Comparison of ENCODE assay signal across 12 cellular contexts in genomic region chr1:153354515-153355193, GRCh38. TPM values are rescaled to one million over a fixed set of nuclear protein-coding genes. Genes with fewer than 3 reads are reported as not detected.
A peak's percentile ranks its signal among the peaks of the same experiment; 100 is the strongest.
DNase-seq lines count a peak whose midpoint lies in the region; ATAC-seq and TF ChIP-seq lines count a peak whose summit lies in the region.
"Had no signal": no experiment of that assay in that cellular context is flagged by ENCODE, and none has a peak within 500 bp of the region (broad histone marks: within the 10 kb centered on the region; RNA-seq: fewer than 3 reads in every experiment).

No MANE protein-coding gene starts in this region.

- no peaks in the 10 kb centered on the region for H3K79me2 ChIP-seq in mammary epithelial cell (ENCODE audit: insufficient read depth, low read length)

- 58% methylated on average over 4 of the region's 8 CpGs for WGBS in mammary epithelial cell (ENCODE audit: low coverage, missing lambda C conversion rate)
- WGBS in esophagus squamous epithelium, 2 donors = 28 to 64% methylated on average over 4 to 8 of the region's 8 CpGs

- no peak overlapping the region for H3K4me2 ChIP-seq in mammary epithelial cell (ENCODE audit: insufficient read depth, low read depth, low read length)

- DNase-seq in MCF 10A (ENCODE audit: unreplicated experiment) (no peak), mammary epithelial cell (no peak), esophagus squamous epithelium (lab: John Stamatoyannopoulos, UW) (no peak), natural killer cell (no peak)
- DNase-seq in activated naive CD4-positive, alpha-beta T cell treated with anti-CD3 and anti-CD28 coated beads for 36 hours = no peak
- no peak for DNase-seq in stimulated activated CD8-positive, alpha-beta memory T cell treated with anti-CD3 and anti-CD28 coated beads, Interleukin-4, amount 100 ng/mL, for 48 hours
- DNase-seq: SIG-M5 had no signal

- H3K9ac ChIP-seq in mammary epithelial cell (ENCODE audit: insufficient read depth, low read length) = no peak overlapping the region

- CTCF ChIA-PET in MCF 10A (lab: Yijun Ruan, JAX) = interaction anchor here (0.7 to 28.2 kb wide), 44 partner anchors 10 to 631 kb away, joined by 3 to 1438 read pairs (median 6); partner anchors contain the start of genes PGLYRP3, RAB13, S100A12 and S100A8
- CTCF ChIA-PET in mammary epithelial cell (lab: Charles Lee; ENCODE audit: low non-redundant PET) = interaction anchor here (2.6 kb wide), 1 partner anchor 140 kb away, joined by 23 read pairs; no protein-coding TSS in a partner anchor
- CTCF ChIA-PET in activated naive CD4-positive, alpha-beta T cell treated with anti-CD3 and anti-CD28 coated beads for 36 hours (lab: Charles Lee) = interaction anchor here (0.9 to 5.7 kb wide), 10 partner anchors 11 to 147 kb away, joined by 3 to 127 read pairs (median 5); no protein-coding TSS in a partner anchor

- H3K36me3 Mint-ChIP-seq in MCF 10A (ENCODE audit: insufficient read depth, unreplicated experiment) (no peaks in the 10 kb centered on the region), natural killer cell (no peaks in the 10 kb centered on the region)
- H3K36me3 Mint-ChIP-seq in activated T-helper 17 cell treated with anti-CD3 and anti-CD28 coated beads, Interleukin-2, amount 50 U/mL, for 72 hours (ENCODE audit: low read depth) = no peaks in the 10 kb centered on the region
- H3K36me3 Mint-ChIP-seq in activated naive CD4-positive, alpha-beta T cell treated with anti-CD3 and anti-CD28 coated beads for 36 hours (ENCODE audit: low read depth) = no peaks in the 10 kb centered on the region

- TF ChIP-seq POLR2A in esophagus squamous epithelium (IDR thresholded peaks at IDR 0.05) = no peak

- no peaks in the 10 kb centered on the region for H3K27me3 ChIP-seq in mammary epithelial cell (ENCODE audit: insufficient read depth, low read length)
- peaks cover 0 to 32% (median 0%) of the 10 kb centered on the region in 4 donors for H3K27me3 ChIP-seq in esophagus squamous epithelium

- no TSS peak for BruUV-seq in MCF 10A (replicated peaks; lab: Mats Ljungman, UMichigan)
- no TSS peak for BruUV-seq in mammary epithelial cell (replicated peaks; lab: Mats Ljungman, UMichigan)

- H3K27ac ChIP-seq in mammary epithelial cell (ENCODE audit: insufficient read depth, low read depth, low read length) (no peak overlapping the region), esophagus squamous epithelium (peak overlapping the region; percentile 22 to 94 (median 58))

- H2AFZ ChIP-seq in mammary epithelial cell (ENCODE audit: low read depth, low read length) = no peak overlapping the region

- H3K4me1 ChIP-seq in mammary epithelial cell (ENCODE audit: insufficient read depth, low read length) (peaks cover 22% of the 10 kb centered on the region), esophagus squamous epithelium (peaks cover 13 to 51% (median 23%) of the 10 kb centered on the region in 3 donors)
- H3K4me1 ChIP-seq: Caco-2 had no signal

- H3K9me3 Mint-ChIP-seq in MCF 10A (ENCODE audit: unreplicated experiment) (no peaks in the 10 kb centered on the region), natural killer cell (no peaks in the 10 kb centered on the region)
- no peaks in the 10 kb centered on the region for H3K9me3 Mint-ChIP-seq in activated T-helper 17 cell treated with anti-CD3 and anti-CD28 coated beads, Interleukin-2, amount 50 U/mL, for 72 hours
- H3K9me3 Mint-ChIP-seq in activated naive CD4-positive, alpha-beta T cell treated with anti-CD3 and anti-CD28 coated beads for 36 hours = no peaks in the 10 kb centered on the region

- POLR2A ChIA-PET in MCF 10A (lab: Yijun Ruan, JAX) = interaction anchor here (0.6 to 4.2 kb wide), 8 partner anchors 12 to 157 kb away, joined by 3 to 24 read pairs (median 4); partner anchors contain the start of gene S100A8

- H3K4me1 Mint-ChIP-seq in MCF 10A (ENCODE audit: insufficient read depth, unreplicated experiment) (peaks cover 29% of the 10 kb centered on the region), natural killer cell (peaks cover 0 to 8% of the 10 kb centered on the region in 2 donors)
- H3K4me1 Mint-ChIP-seq in activated T-helper 17 cell treated with anti-CD3 and anti-CD28 coated beads, Interleukin-2, amount 50 U/mL, for 72 hours = peaks cover 4% of the 10 kb centered on the region
- H3K4me1 Mint-ChIP-seq in activated naive CD4-positive, alpha-beta T cell treated with anti-CD3 and anti-CD28 coated beads for 36 hours (ENCODE audit: low read depth) = peaks cover 18% of the 10 kb centered on the region

- H3K4me3 Mint-ChIP-seq in MCF 10A (ENCODE audit: unreplicated experiment) = no peak overlapping the region
- no peak overlapping the region for H3K4me3 Mint-ChIP-seq in activated T-helper 17 cell treated with anti-CD3 and anti-CD28 coated beads, Interleukin-2, amount 50 U/mL, for 72 hours
- H3K4me3 Mint-ChIP-seq in activated naive CD4-positive, alpha-beta T cell treated with anti-CD3 and anti-CD28 coated beads for 36 hours = no peak overlapping the region
- H3K4me3 Mint-ChIP-seq in natural killer cell = no peak overlapping the region
- H3K4me3 Mint-ChIP-seq: CD14-positive monocyte had no signal

- H3K27me3 Mint-ChIP-seq in MCF 10A (ENCODE audit: insufficient read depth, unreplicated experiment) (peaks cover 18% of the 10 kb centered on the region), natural killer cell (ENCODE audit: low read depth in 2 of 2) (peaks cover 5 to 18% of the 10 kb centered on the region in 2 donors)
- H3K27me3 Mint-ChIP-seq in activated T-helper 17 cell treated with anti-CD3 and anti-CD28 coated beads, Interleukin-2, amount 50 U/mL, for 72 hours = peaks cover 3% of the 10 kb centered on the region
- no peaks in the 10 kb centered on the region for H3K27me3 Mint-ChIP-seq in activated naive CD4-positive, alpha-beta T cell treated with anti-CD3 and anti-CD28 coated beads for 36 hours (ENCODE audit: low read depth)

- H3K36me3 ChIP-seq in mammary epithelial cell (ENCODE audit: insufficient read depth, low read length) (no peaks in the 10 kb centered on the region), esophagus squamous epithelium (no peaks in the 10 kb centered on the region)

- peak; percentile 31 for ATAC-seq in activated T-helper 17 cell treated with anti-CD3 and anti-CD28 coated beads, Interleukin-2, amount 50 U/mL, for 72 hours (replicated peaks)
- ATAC-seq in GM18511 (IDR thresholded peaks at IDR 0.05; ENCODE audit: unreplicated experiment) (no peak), natural killer cell (no peak)

- H3K4me3 ChIP-seq in mammary epithelial cell (replicated peaks in 1 of 3; ENCODE audit: insufficient read depth in 1 of 3, low read depth in 2 of 3, low read length in 3 of 3) (no peak overlapping the region), esophagus squamous epithelium (no peak overlapping the region)

- H3K9me3 ChIP-seq in mammary epithelial cell (replicated peaks; ENCODE audit: insufficient read depth, low read length) = no peaks in the 10 kb centered on the region
- no peaks in the 10 kb centered on the region for H3K9me3 ChIP-seq in esophagus squamous epithelium
- H3K9me3 ChIP-seq: Caco-2 had no signal

- in situ Hi-C loops in mammary epithelial cell (cut with MboI; ENCODE audit: low sequenced_read_pairs in 2 of 2) = loop anchor here (5.0 to 10.0 kb wide), 3 partner anchors 50 to 148 kb away; no protein-coding TSS in a partner anchor

- TF ChIP-seq CTCF in MCF 10A (IDR thresholded peaks at IDR 0.05; ENCODE audit: unreplicated experiment) (peak; percentile 15), mammary epithelial cell (conservative IDR thresholded peaks at IDR 0.05 in 1 of 2, IDR thresholded peaks at IDR 0.05 in 1 of 2; ENCODE audit: extremely low read depth in 1 of 2, insufficient read depth in 1 of 2, low read depth in 1 of 2, low read length in 2 of 2) (peak in 1 of 2 donors; percentile 23), esophagus squamous epithelium (IDR thresholded peaks at IDR 0.05) (no peak), natural killer cell (IDR thresholded peaks at IDR 0.05) (no peak)

- no peaks in the 10 kb centered on the region for H4K20me1 ChIP-seq in mammary epithelial cell (ENCODE audit: insufficient read depth, low read length)

- intact Hi-C loops in MCF 10A (cut with micrococcal nuclease) = loop anchor here (1.0 kb wide), 1 partner anchor 50 kb away; no protein-coding TSS in a partner anchor
- intact Hi-C loops in mammary epithelial cell (cut with micrococcal nuclease) = loop anchor here (1.0 to 10.0 kb wide), 7 partner anchors 37 to 630 kb away; partner anchors contain the start of genes ILF2, RAB13, S100A1 and S100A13
- intact Hi-C loops in esophagus squamous epithelium (cut with DNase I) = loop anchor here (5.0 kb wide), 1 partner anchor 138 kb away; no protein-coding TSS in a partner anchor
- intact Hi-C loops in activated naive CD4-positive, alpha-beta T cell treated with anti-CD3 and anti-CD28 coated beads for 36 hours (cut with micrococcal nuclease) = loop anchor here (1.0 to 10.0 kb wide), 2 partner anchors 50 to 420 kb away; partner anchors contain the start of gene SLC27A3
- intact Hi-C loops in natural killer cell (cut with micrococcal nuclease) = no loop called here

- dilution Hi-C loops in mammary epithelial cell (cut with HindIII; ENCODE audit: low sequenced_read_pairs) = loop anchor here (5.0 to 10.0 kb wide), 4 partner anchors 53 to 400 kb away; no protein-coding TSS in a partner anchor

- H3K27ac Mint-ChIP-seq in MCF 10A (ENCODE audit: low read depth, unreplicated experiment) (no peak overlapping the region), natural killer cell (no peak overlapping the region)
- H3K27ac Mint-ChIP-seq in activated T-helper 17 cell treated with anti-CD3 and anti-CD28 coated beads, Interleukin-2, amount 50 U/mL, for 72 hours = no peak overlapping the region
- no peak overlapping the region for H3K27ac Mint-ChIP-seq in activated naive CD4-positive, alpha-beta T cell treated with anti-CD3 and anti-CD28 coated beads for 36 hours

RNA-seq across cellular contexts. Expression of gene S100A9, which starts 3.0 kb away (rescaled TPM):
- total RNA-seq in MCF 10A (2022) (86.4 and 126 TPM in 2 replicates), mammary epithelial cell (100 to 1,000 TPM in 1 of 2 donors, 10 to 100 TPM in 1; 95.5 to 606 TPM), esophagus squamous epithelium (over 10,000 TPM; 15,145 to 90,256 (median 57,331) TPM), natural killer cell (100 to 1,000 TPM in 2 of 3 donors, 10 to 100 TPM in 1; 13.1 to 334 (median 116) TPM)
- 694 TPM for polyA plus RNA-seq in mammary epithelial cell
- polyA minus RNA-seq in mammary epithelial cell = 47.9 TPM
- under 1 TPM in 1 of 2 donors, not detected in 1; 0.66 TPM for total RNA-seq in activated T-helper 17 cell treated with anti-CD3 and anti-CD28 coated beads, Interleukin-2, amount 50 U/mL, for 72 hours
- 1 to 10 TPM; 1.7 to 2.6 TPM for total RNA-seq in activated naive CD4-positive, alpha-beta T cell treated with anti-CD3 and anti-CD28 coated beads for 36 hours
- total RNA-seq: A172, Caco-2 had no signal

RNA-seq across cellular contexts. Expression of gene PGLYRP4, which starts 6.0 kb away (rescaled TPM):
- total RNA-seq in MCF 10A (2022) (not detected in 2 replicates), mammary epithelial cell (under 1 TPM; 0.17 to 0.87 TPM), esophagus squamous epithelium (10 to 100 TPM in 1 of 4 donors, 1 to 10 TPM in 3; 4.2 to 15.1 (median 6.9) TPM), natural killer cell (not detected)
- polyA plus RNA-seq in mammary epithelial cell = 0.11 TPM
- not detected for polyA minus RNA-seq in mammary epithelial cell
- total RNA-seq in activated T-helper 17 cell treated with anti-CD3 and anti-CD28 coated beads, Interleukin-2, amount 50 U/mL, for 72 hours = under 1 TPM; 0.22 to 0.26 TPM
- total RNA-seq in activated naive CD4-positive, alpha-beta T cell treated with anti-CD3 and anti-CD28 coated beads for 36 hours = not detected
- total RNA-seq: A172, Caco-2 had no signal
- polyA plus RNA-seq: CD14-positive monocyte had no signal

RNA-seq across cellular contexts. Expression of gene S100A12, which starts 20.8 kb away (rescaled TPM):
- total RNA-seq in MCF 10A (2022) (not detected in 2 replicates), mammary epithelial cell (under 1 TPM in 1 of 2 donors, not detected in 1; 0.66 TPM), esophagus squamous epithelium (100 to 1,000 TPM in 1 of 4 donors, 10 to 100 TPM in 3; 16.2 to 154 (median 49.0) TPM), natural killer cell (10 to 100 TPM in 2 of 3 donors, not detected in 1; 11.4 to 20.4 TPM)
- 1.0 TPM for polyA plus RNA-seq in mammary epithelial cell
- not detected for polyA minus RNA-seq in mammary epithelial cell
- total RNA-seq in activated T-helper 17 cell treated with anti-CD3 and anti-CD28 coated beads, Interleukin-2, amount 50 U/mL, for 72 hours = not detected
- not detected for total RNA-seq in activated naive CD4-positive, alpha-beta T cell treated with anti-CD3 and anti-CD28 coated beads for 36 hours
- total RNA-seq: A172, Caco-2 had no signal

RNA-seq across cellular contexts. Expression of gene S100A8, which starts 36.2 kb away (rescaled TPM):
- total RNA-seq in MCF 10A (2022) = 46.9 and 80.4 TPM in 2 replicates
- total RNA-seq in mammary epithelial cell = 100 to 1,000 TPM in 1 of 2 donors, 1 to 10 TPM in 1; 4.0 to 363 TPM
- polyA plus RNA-seq in mammary epithelial cell = 133 TPM
- 9.8 TPM for polyA minus RNA-seq in mammary epithelial cell
- not detected for total RNA-seq in activated T-helper 17 cell treated with anti-CD3 and anti-CD28 coated beads, Interleukin-2, amount 50 U/mL, for 72 hours
- total RNA-seq in esophagus squamous epithelium = over 10,000 TPM in 3 of 4 donors, 1,000 to 10,000 TPM in 1; 4,308 to 17,245 (median 15,998) TPM
- not detected for total RNA-seq in activated naive CD4-positive, alpha-beta T cell treated with anti-CD3 and anti-CD28 coated beads for 36 hours
- total RNA-seq in natural killer cell = 100 to 1,000 TPM in 1 of 3 donors, 10 to 100 TPM in 1, 1 to 10 TPM in 1; 1.8 to 220 (median 75.8) TPM
- total RNA-seq: A172, Caco-2 had no signal

RNA-seq across cellular contexts. Expression of gene PGLYRP3, which starts 41.9 kb away (rescaled TPM):
- total RNA-seq in MCF 10A (2022) (not detected in 2 replicates), mammary epithelial cell (1 to 10 TPM in 1 of 2 donors, not detected in 1; 1.8 TPM), esophagus squamous epithelium (10 to 100 TPM; 14.3 to 44.0 (median 23.8) TPM), natural killer cell (not detected)
- polyA plus RNA-seq in mammary epithelial cell = 0.25 TPM
- polyA minus RNA-seq in mammary epithelial cell = not detected
- not detected for total RNA-seq in activated T-helper 17 cell treated with anti-CD3 and anti-CD28 coated beads, Interleukin-2, amount 50 U/mL, for 72 hours
- total RNA-seq in activated naive CD4-positive, alpha-beta T cell treated with anti-CD3 and anti-CD28 coated beads for 36 hours = not detected
- total RNA-seq: A172, Caco-2 had no signal
- polyA plus RNA-seq: CD14-positive monocyte had no signal

Comparison
In these comparisons a context has a peak if more than half of its experiments do, and no peak if none do; other contexts are left out.
1. RNA of gene S100A9, which starts 3.0 kb away (total RNA-seq): 15,145 to 90,256 TPM in esophagus squamous epithelium; 95.5 to 606 TPM in mammary epithelial cell, 86.4 to 126 TPM in MCF 10A, 13.1 to 334 TPM in natural killer cell, 1.7 to 2.6 TPM in activated naive CD4-positive, alpha-beta T cell treated with anti-CD3 and anti-CD28 coated beads for 36 hours and 0.66 TPM in activated T-helper 17 cell treated with anti-CD3 and anti-CD28 coated beads, Interleukin-2, amount 50 U/mL, for 72 hours; every median in the first group is over 10 times any median in the second.